Comparison of ENCODE assay signal across 8 cellular contexts in the genomic region with DNA sequence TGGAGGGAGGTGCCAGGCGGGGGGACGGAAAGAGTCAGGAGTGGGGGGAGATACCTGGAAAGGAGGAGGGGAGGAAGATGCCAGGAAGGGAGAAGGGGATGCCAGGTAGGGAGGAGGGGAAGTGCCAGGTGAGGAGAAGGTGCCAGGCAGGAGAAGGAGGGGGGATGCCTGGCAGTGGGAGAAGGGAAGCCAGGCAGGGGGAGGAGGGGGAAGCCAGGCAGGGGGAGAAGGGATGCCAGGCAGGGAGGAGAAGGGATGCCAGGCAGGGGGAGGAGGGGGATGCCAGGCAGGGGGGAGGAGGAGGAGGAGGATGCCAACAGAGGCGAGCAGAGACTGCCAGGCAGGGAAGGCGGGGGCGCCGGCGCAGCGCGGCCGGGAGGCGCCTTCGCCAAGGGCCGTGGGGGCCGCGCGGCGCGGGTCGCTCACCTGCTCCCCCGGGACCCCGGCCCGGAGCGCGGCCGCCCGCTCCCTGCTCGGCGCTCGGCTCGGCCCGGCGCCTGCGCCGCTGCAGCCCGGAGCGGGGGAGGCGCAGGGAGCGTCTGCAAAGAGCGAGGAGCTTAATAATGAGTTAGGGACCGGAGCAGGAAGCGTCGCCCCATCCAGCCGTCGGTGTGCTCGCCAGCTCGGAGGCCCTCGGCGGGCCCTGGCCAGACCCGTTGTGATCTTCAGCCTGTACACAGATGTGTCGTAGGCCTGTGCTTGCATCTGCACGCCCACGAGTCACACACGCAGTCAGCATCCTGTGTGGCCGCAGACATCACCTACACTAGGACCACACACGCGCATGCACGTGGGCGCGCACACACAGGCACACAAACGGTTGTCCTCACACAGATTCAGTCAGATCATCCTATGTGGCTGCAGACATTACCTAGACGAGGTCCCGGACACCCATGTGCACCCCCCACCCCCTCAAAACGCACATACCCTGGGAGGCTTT. TPM values are rescaled to one million over a fixed set of nuclear protein-coding genes. Genes with fewer than 3 reads are reported as not detected.
DNase-seq lines count a peak whose midpoint lies in the region; ATAC-seq and TF ChIP-seq lines count a peak whose summit lies in the region.

No MANE protein-coding gene starts in this region.

- peak; percentile 56 to 61 for DNase-seq in AML-193 (lab: John Stamatoyannopoulos, UW)
- DNase-seq in NCI-H1930 (lab: John Stamatoyannopoulos, UW), result peak; percentile 50 to 72
- DNase-seq in activated B cell treated with CpG ODN at 0.5 μM for 24 hours, result peak; percentile 39
- peak; percentile 79 for DNase-seq in cerebellar cortex (ENCODE audit: low spot score)
- DNase-seq in kidney epithelial cell (ENCODE audit: low read depth), result no peak
- DNase-seq in stimulated activated CD4-positive, alpha-beta T cell treated with anti-CD3 and anti-CD28 coated beads, Interleukin-15, amount 100 ng/mL, for 24 hours, result peak; percentile 76

- ATAC-seq in GM21528 (IDR thresholded peaks at IDR 0.05; ENCODE audit: low FRiP score, unreplicated experiment) (peak; percentile 56), activated B cell treated with CpG ODN at 0.5 μM for 24 hours (ENCODE audit: low read depth) (peak; percentile 82), GM21390 (IDR thresholded peaks at IDR 0.05; ENCODE audit: unreplicated experiment) (no peak)

- intact Hi-C loops in activated B cell treated with CpG ODN at 0.5 μM for 24 hours (cut with micrococcal nuclease), result no loop called here

- TF ChIP-seq CTCF in activated B cell treated with CpG ODN at 0.5 μM for 24 hours (IDR thresholded peaks at IDR 0.05), result no peak
- TF ChIP-seq CTCF in kidney epithelial cell (IDR thresholded peaks at IDR 0.05; ENCODE audit: insufficient read depth, low read length, poor library complexity, severe bottlenecking), result no peak

- peaks cover 9% of the 10 kb centered on the region for H3K4me1 Mint-ChIP-seq in activated B cell treated with CpG ODN at 0.5 μM for 24 hours

- CTCF ChIA-PET in activated B cell treated with CpG ODN at 0.5 μM for 24 hours (lab: Charles Lee), result no interaction called here

- H3K27me3 Mint-ChIP-seq in activated B cell treated with CpG ODN at 0.5 μM for 24 hours, result peaks cover 49% of the 10 kb centered on the region

- H3K36me3 ChIP-seq in kidney epithelial cell (ENCODE audit: control insufficient read depth, insufficient read depth, low read length), result no peaks in the 10 kb centered on the region

- no peaks in the 10 kb centered on the region for H3K36me3 Mint-ChIP-seq in activated B cell treated with CpG ODN at 0.5 μM for 24 hours (ENCODE audit: low read depth)

- H3K27me3 ChIP-seq in kidney epithelial cell (ENCODE audit: control insufficient read depth, insufficient read depth, low read length), result peaks cover 20% of the 10 kb centered on the region

- peak overlapping the region; percentile 70 for H3K4me3 Mint-ChIP-seq in activated B cell treated with CpG ODN at 0.5 μM for 24 hours

- peak overlapping the region; percentile 38 for H3K4me3 ChIP-seq in kidney epithelial cell (ENCODE audit: low read depth, low read length)

- H3K9me3 Mint-ChIP-seq in activated B cell treated with CpG ODN at 0.5 μM for 24 hours, result no peaks in the 10 kb centered on the region

- POLR2A ChIA-PET in activated B cell treated with CpG ODN at 0.5 μM for 24 hours (lab: Charles Lee), result interaction anchor here (0.6 to 0.7 kb wide), 2 partner anchors 121 to 266 kb away, joined by 3 to 6 read pairs; no protein-coding TSS in a partner anchor

- H3K27ac Mint-ChIP-seq in activated B cell treated with CpG ODN at 0.5 μM for 24 hours, result no peak overlapping the region

RNA-seq across cellular contexts. Expression of a gene that starts 28.4 kb away (rescaled TPM):
- not detected in 2 replicates for total RNA-seq in activated B cell treated with CpG ODN at 0.5 μM for 24 hours
- total RNA-seq in kidney epithelial cell, result 12.6 and 28.7 TPM in 2 replicates

RNA-seq across cellular contexts. Expression of a gene that starts 44.6 kb away (rescaled TPM):
- total RNA-seq in activated B cell treated with CpG ODN at 0.5 μM for 24 hours (32.4 and 41.2 TPM in 2 replicates), kidney epithelial cell (60.0 and 83.9 TPM in 2 replicates)

RNA-seq across cellular contexts. Expression of a gene that starts 49.9 kb away (rescaled TPM):
- total RNA-seq in activated B cell treated with CpG ODN at 0.5 μM for 24 hours (47.3 and 52.4 TPM in 2 replicates), kidney epithelial cell (75.4 and 78.9 TPM in 2 replicates)

Comparison
In these comparisons a context has a peak if more than half of its experiments do, and no peak if none do; other contexts are left out.
1. RNA of a gene that starts 28.4 kb away (total RNA-seq): 12.6 to 28.7 TPM in kidney epithelial cell; not detected in activated B cell treated with CpG ODN at 0.5 μM for 24 hours; every median in the first group is over 10 times any median in the second.